12 cellular contexts compared by ENCODE assay signal in genomic region chr11:44623321-44623715, GRCh38. TPM values are rescaled to one million over a fixed set of nuclear protein-coding genes. Genes with fewer than 3 reads are reported as not detected.
DNase-seq lines count a peak whose midpoint lies in the region; ATAC-seq and TF ChIP-seq lines count a peak whose summit lies in the region.
"Had no signal": no experiment of that assay in that cellular context is flagged by ENCODE, and none has a peak within 500 bp of the region (broad histone marks: within the 10 kb centered on the region; RNA-seq: fewer than 3 reads in every experiment).

No MANE protein-coding gene starts in this region.

- no peaks in the 10 kb centered on the region for H3K27me3 ChIP-seq in aorta (ENCODE audit: control insufficient read depth in 1 of 2, insufficient read depth in 2 of 2, low read length in 1 of 2)

- TF ChIP-seq CTCF in brain (conservative IDR thresholded peaks at IDR 0.05) = no peak

- H3K27ac ChIP-seq in aorta (ENCODE audit: low read depth in 1 of 2, low read length in 2 of 2) = no peak overlapping the region

- H3K4me1 ChIP-seq in aorta (ENCODE audit: control insufficient read depth in 1 of 2, insufficient read depth in 2 of 2, low read length in 2 of 2) = no peaks in the 10 kb centered on the region

- intact Hi-C loops in aorta (cut with DNase I) = loop anchor here (2.0 to 10.0 kb wide), 4 partner anchors 104 to 481 kb away; partner anchors contain the start of gene TSPAN18 (in 2 of the 2)

- no peak for ATAC-seq in aorta (ENCODE audit: low FRiP score)
- no peak for ATAC-seq in HG03025 (IDR thresholded peaks at IDR 0.05; ENCODE audit: low FRiP score, unreplicated experiment)
- ATAC-seq: HCT116 had no signal

- H3K9me3 ChIP-seq in aorta (ENCODE audit: control insufficient read depth, low read length) = no peaks in the 10 kb centered on the region

- H3K4me3 Mint-ChIP-seq in brain = no peak overlapping the region

- H3K36me3 ChIP-seq in aorta (ENCODE audit: control insufficient read depth in 1 of 2, insufficient read depth in 2 of 2, low read length in 1 of 2) = no peaks in the 10 kb centered on the region

- no peaks in the 10 kb centered on the region for H3K36me3 Mint-ChIP-seq in brain

- H3K9me3 Mint-ChIP-seq in brain = peaks cover 0 to 8% (median 4%) of the 10 kb centered on the region in 5 experiments

- H3K4me1 Mint-ChIP-seq in brain = peaks cover 66% of the 10 kb centered on the region

- DNase-seq in activated naive CD4-positive, alpha-beta T cell treated with Interleukin-2 at 50 U/mL for 16 hours = peak; percentile 2
- no peak for DNase-seq in activated naive CD4-positive, alpha-beta T cell (lab: John Stamatoyannopoulos, UW)
- DNase-seq in mucosa of gallbladder (ENCODE audit: low spot score) = peak; percentile 6
- peak; percentile 31 to 51 for DNase-seq in aorta
- DNase-seq in CD1c-positive myeloid dendritic cell (ENCODE audit: extremely low spot score) = no peak
- DNase-seq in NCI-H1417 (lab: John Stamatoyannopoulos, UW) = no peak
- DNase-seq: caudate nucleus, NCI-H526 treated with DMSO at 0.1 percent for 48 hours, occipital lobe had no signal

- no peaks in the 10 kb centered on the region for H3K27me3 Mint-ChIP-seq in brain

- no peak overlapping the region for H3K4me3 ChIP-seq in aorta (ENCODE audit: low read length in 2 of 2)

- 89% methylated on average over 10 of the region's 10 CpGs for WGBS in aorta, 2 donors

- H3K27ac Mint-ChIP-seq in brain = peak overlapping the region; percentile 11 to 82 (median 48)

RNA-seq across cellular contexts. Expression of gene CD82, which starts 57.9 kb away (rescaled TPM):
- polyA plus RNA-seq in brain (ENCODE audit: insufficient read depth, low read depth, low replicate concordance) (43.1 TPM), aorta (10 to 100 TPM; 21.0 to 48.2 TPM)
- total RNA-seq in mucosa of gallbladder (152 TPM), aorta (10 to 100 TPM; 44.1 to 64.6 TPM)

Comparison
In these comparisons a context has a peak if more than half of its experiments do, and no peak if none do; other contexts are left out.
1. DNase-seq: peak in activated naive CD4-positive, alpha-beta T cell treated with Interleukin-2 at 50 U/mL for 16 hours (single experiment), mucosa of gallbladder (single experiment) and aorta (2 of 2); none in activated naive CD4-positive, alpha-beta T cell (0 of 4), CD1c-positive myeloid dendritic cell (single experiment) and NCI-H1417 (0 of 3).